Comparison of ENCODE assay signal across 10 cellular contexts in the genomic region with DNA sequence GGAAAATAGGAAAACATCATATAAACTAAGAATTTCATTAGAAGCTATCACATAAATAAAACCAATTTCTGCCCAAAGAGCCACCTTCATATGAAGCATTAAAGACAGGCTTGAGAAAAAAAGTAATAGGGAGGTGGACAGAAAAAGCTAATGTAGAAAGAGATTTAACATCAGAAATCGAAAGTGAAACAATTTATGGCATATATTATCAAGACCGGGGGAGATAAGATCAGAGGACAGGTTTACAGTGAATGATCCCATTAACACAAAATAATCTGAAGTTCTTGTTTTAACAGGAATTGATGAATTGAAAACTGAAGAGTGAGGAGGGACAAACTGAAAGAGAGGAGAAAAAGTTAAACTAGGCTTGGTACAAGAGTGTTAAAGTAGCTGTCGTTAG.
A peak's percentile ranks its signal among the peaks of the same experiment; 100 is the strongest.
DNase-seq lines count a peak whose midpoint lies in the region; ATAC-seq and TF ChIP-seq lines count a peak whose summit lies in the region.
"Had no signal": no experiment of that assay in that cellular context is flagged by ENCODE, and none has a peak within 500 bp of the region (broad histone marks: within the 10 kb centered on the region; RNA-seq: fewer than 3 reads in every experiment).

No MANE protein-coding gene starts in this region.

- no peaks in the 10 kb centered on the region for H3K79me2 ChIP-seq in H9 (ENCODE audit: insufficient read depth, low read length)

- H4K5ac ChIP-seq in H9 (ENCODE audit: insufficient read length, low read depth, low read length): no peak overlapping the region

- no peak for DNase-seq in activated naive CD4-positive, alpha-beta T cell treated with anti-CD3 and anti-CD28 coated beads, Interleukin-2, amount 10 ng/mL, durations not matched to agents 7 days and 5 days
- DNase-seq in activated naive CD4-positive, alpha-beta T cell treated with anti-CD3 and anti-CD28 coated beads, Interleukin-2, amount 50 U/mL, for 16 hours: no peak
- DNase-seq in NB4 (ENCODE audit: low read depth) (peak; percentile 2), upper lobe of right lung (no peak), H9 (no peak)
- no peak for DNase-seq in effector memory CD8-positive, alpha-beta T cell
- DNase-seq: NCI-H2081 had no signal

- TF ChIP-seq POLR2A in NB4 (IDR thresholded peaks at IDR 0.05; ENCODE audit: extremely low read depth, insufficient read length): no peak

- no peak overlapping the region for H2BK15ac ChIP-seq in H9 (ENCODE audit: low read depth, low read length)

- intact Hi-C loops in upper lobe of right lung (cut with DNase I): no loop called here

- H4K20me1 ChIP-seq in H9 (ENCODE audit: control insufficient read depth, insufficient read depth, insufficient read length): no peaks in the 10 kb centered on the region

- H4K8ac ChIP-seq in H9 (replicated peaks; ENCODE audit: insufficient read length, low read depth, low read length): no peak overlapping the region

- no peak overlapping the region for H3K27ac ChIP-seq in upper lobe of right lung
- no peak overlapping the region for H3K27ac ChIP-seq in H9 (ENCODE audit: insufficient read length, low read depth, low read length)
- H3K27ac ChIP-seq: neutrophil had no signal

- H3K4me2 ChIP-seq in H9 (ENCODE audit: insufficient read depth, insufficient read length, low read length): no peak overlapping the region

- H3K4me3 ChIP-seq in NB4 (ENCODE audit: low read depth, low read length) (peak overlapping the region; percentile 60), upper lobe of right lung (peak overlapping the region; percentile 27)

- no peak overlapping the region for H2BK20ac ChIP-seq in H9 (ENCODE audit: low read depth, low read length, poor library complexity, severe bottlenecking)

- H3K56ac ChIP-seq in H9 (ENCODE audit: insufficient read length, low read depth, low read length): no peak overlapping the region

- no peaks in the 10 kb centered on the region for H3K23me2 ChIP-seq in H9 (ENCODE audit: insufficient read length, low read depth, low read length, poor library complexity, severe bottlenecking)

- peak overlapping the region; percentile 81 for H3K27ac Mint-ChIP-seq in activated naive CD4-positive, alpha-beta T cell treated with anti-CD3 and anti-CD28 coated beads, Interleukin-2, amount 10 ng/mL, durations not matched to agents 7 days and 5 days
- H3K27ac Mint-ChIP-seq in effector memory CD8-positive, alpha-beta T cell: no peak overlapping the region
- H3K27ac Mint-ChIP-seq in H9: no peak overlapping the region

- no peak overlapping the region for H2BK120ac ChIP-seq in H9 (ENCODE audit: low read depth, low read length, poor library complexity, severe bottlenecking)

- H3K18ac ChIP-seq in H9 (ENCODE audit: insufficient read length, low read depth, low read length): no peak overlapping the region

- CTCF ChIA-PET in activated naive CD4-positive, alpha-beta T cell treated with anti-CD3 and anti-CD28 coated beads, Interleukin-2, amount 10 ng/mL, durations not matched to agents 7 days and 5 days (lab: Charles Lee): interaction anchor here (1.5 kb wide), 1 partner anchor 14 kb away, joined by 4 read pairs; no protein-coding TSS in a partner anchor

- H3K9ac ChIP-seq in H9 (ENCODE audit: extremely low read depth, insufficient read length, low read length): no peak overlapping the region

- WGBS in H9 (ENCODE audit: extremely low coverage, insufficient read length, low lambda C conversion rate): no CpG with 5 or more reads among the region's 3 CpGs

- no peak overlapping the region for H3K23ac ChIP-seq in H9 (ENCODE audit: insufficient read length, low read depth, low read length)

- H3K9me3 Mint-ChIP-seq in activated naive CD4-positive, alpha-beta T cell treated with anti-CD3 and anti-CD28 coated beads, Interleukin-2, amount 10 ng/mL, durations not matched to agents 7 days and 5 days: no peaks in the 10 kb centered on the region
- peaks cover 9% of the 10 kb centered on the region in 2 donors for H3K9me3 Mint-ChIP-seq in effector memory CD8-positive, alpha-beta T cell
- no peaks in the 10 kb centered on the region for H3K9me3 Mint-ChIP-seq in H9

- H3K4me1 ChIP-seq in upper lobe of right lung (no peaks in the 10 kb centered on the region), H9 (ENCODE audit: insufficient read depth, low read length) (no peaks in the 10 kb centered on the region)

- no peaks in the 10 kb centered on the region for H3K79me1 ChIP-seq in H9 (ENCODE audit: insufficient read depth, low read depth, low read length, poor library complexity, severe bottlenecking)

- H3K27me3 ChIP-seq in upper lobe of right lung: no peaks in the 10 kb centered on the region
- peaks cover 27% of the 10 kb centered on the region for H3K27me3 ChIP-seq in H9 (ENCODE audit: insufficient read depth, low read length)
- H3K27me3 ChIP-seq: neutrophil had no signal

- H3K4ac ChIP-seq in H9 (ENCODE audit: low read depth, low read length): no peak overlapping the region

- H2BK12ac ChIP-seq in H9 (ENCODE audit: insufficient read length, low read depth, low read length): no peak overlapping the region

- ATAC-seq in effector memory CD8-positive, alpha-beta T cell (replicated peaks): no peak
- ATAC-seq in upper lobe of right lung (no peak), HG02852 (IDR thresholded peaks at IDR 0.05; ENCODE audit: unreplicated experiment) (no peak), HG02973 (IDR thresholded peaks at IDR 0.05; ENCODE audit: unreplicated experiment) (no peak)

- H3K9me3 ChIP-seq in upper lobe of right lung: no peaks in the 10 kb centered on the region
- no peaks in the 10 kb centered on the region for H3K9me3 ChIP-seq in H9 (ENCODE audit: control insufficient read depth, low read depth, low read length)
- H3K9me3 ChIP-seq: neutrophil had no signal

- H3K4me3 Mint-ChIP-seq in activated naive CD4-positive, alpha-beta T cell treated with anti-CD3 and anti-CD28 coated beads, Interleukin-2, amount 10 ng/mL, durations not matched to agents 7 days and 5 days: peak overlapping the region; percentile 72
- peak overlapping the region; percentile 7 to 28 for H3K4me3 Mint-ChIP-seq in effector memory CD8-positive, alpha-beta T cell
- no peak overlapping the region for H3K4me3 Mint-ChIP-seq in H9

- H4K91ac ChIP-seq in H9 (ENCODE audit: insufficient read length, low read depth, low read length): no peak overlapping the region

- no peak overlapping the region for H2AK5ac ChIP-seq in H9 (ENCODE audit: insufficient read length, low read length)

- H3K4me1 Mint-ChIP-seq in activated naive CD4-positive, alpha-beta T cell treated with anti-CD3 and anti-CD28 coated beads, Interleukin-2, amount 10 ng/mL, durations not matched to agents 7 days and 5 days: peaks cover 16% of the 10 kb centered on the region
- no peaks in the 10 kb centered on the region for H3K4me1 Mint-ChIP-seq in effector memory CD8-positive, alpha-beta T cell (ENCODE audit: low read depth in 2 of 2)
- peaks cover 20 to 23% of the 10 kb centered on the region in 2 experiments for H3K4me1 Mint-ChIP-seq in H9

- no peak overlapping the region for H3K14ac ChIP-seq in H9 (ENCODE audit: insufficient read depth, low read length)

- H3K36me3 Mint-ChIP-seq in activated naive CD4-positive, alpha-beta T cell treated with anti-CD3 and anti-CD28 coated beads, Interleukin-2, amount 10 ng/mL, durations not matched to agents 7 days and 5 days: no peaks in the 10 kb centered on the region
- H3K36me3 Mint-ChIP-seq in effector memory CD8-positive, alpha-beta T cell (ENCODE audit: insufficient read depth): no peaks in the 10 kb centered on the region
- no peaks in the 10 kb centered on the region; a peak in 1 of 7 replicates for H3K36me3 Mint-ChIP-seq in H9 (ENCODE audit: insufficient read depth in 1 of 3, low read depth in 3 of 3)

- no peak for TF ChIP-seq CTCF in NB4 (IDR thresholded peaks at IDR 0.05; ENCODE audit: low read depth, low read length)
- TF ChIP-seq CTCF in upper lobe of right lung (IDR thresholded peaks at IDR 0.05): no peak
- TF ChIP-seq CTCF in H9 (conservative IDR thresholded peaks at IDR 0.05): no peak

- no peaks in the 10 kb centered on the region for H3K36me3 ChIP-seq in upper lobe of right lung
- H3K36me3 ChIP-seq: neutrophil had no signal

- no peak overlapping the region for H2BK5ac ChIP-seq in H9 (ENCODE audit: insufficient read length, low read length)

- no peaks in the 10 kb centered on the region for H3K27me3 Mint-ChIP-seq in activated naive CD4-positive, alpha-beta T cell treated with anti-CD3 and anti-CD28 coated beads, Interleukin-2, amount 10 ng/mL, durations not matched to agents 7 days and 5 days
- H3K27me3 Mint-ChIP-seq in effector memory CD8-positive, alpha-beta T cell: no peaks in the 10 kb centered on the region
- H3K27me3 Mint-ChIP-seq in H9 (ENCODE audit: low read depth): peaks cover 84% of the 10 kb centered on the region

- no peak overlapping the region for H3T11ph ChIP-seq in H9 (ENCODE audit: low read length)

- no peak overlapping the region for H2AFZ ChIP-seq in H9 (ENCODE audit: low read length)

Comparison
In these comparisons a context has a peak if more than half of its experiments do, and no peak if none do; other contexts are left out.
1. H3K4me3 Mint-ChIP-seq: peak in activated naive CD4-positive, alpha-beta T cell treated with anti-CD3 and anti-CD28 coated beads, Interleukin-2, amount 10 ng/mL, durations not matched to agents 7 days and 5 days (single experiment) and effector memory CD8-positive, alpha-beta T cell (2 of 2); none in H9 (0 of 2).